In the genomic region with DNA sequence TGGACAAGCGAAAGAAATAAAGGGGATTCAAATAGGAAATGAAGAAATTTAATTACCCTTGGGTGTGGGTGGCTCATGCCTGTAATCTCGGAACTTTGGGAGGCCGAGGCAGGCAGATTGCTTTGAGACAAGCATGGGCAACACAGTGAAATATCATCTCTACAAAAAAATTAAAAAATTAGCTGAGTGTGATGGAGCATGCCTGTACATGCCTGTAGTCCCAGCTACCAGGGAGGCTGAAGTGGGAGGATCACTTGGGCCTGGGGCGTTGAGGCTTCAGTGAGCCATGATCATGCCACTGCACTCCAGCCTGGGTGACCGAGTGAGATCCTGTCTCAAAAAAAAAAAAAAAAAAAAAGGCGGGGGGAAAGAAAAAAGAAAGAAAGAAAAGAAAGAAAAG, we compare ENCODE assay signal across 19 cellular contexts. TPM values are rescaled to one million over a fixed set of nuclear protein-coding genes. Genes with fewer than 3 reads are reported as not detected.
DNase-seq lines count a peak whose midpoint lies in the region; ATAC-seq, FAIRE-seq and TF ChIP-seq lines count a peak whose summit lies in the region.
"Had no signal": no experiment of that assay in that cellular context is flagged by ENCODE, and none has a peak within 500 bp of the region (broad histone marks: within the 10 kb centered on the region; RNA-seq: fewer than 3 reads in every experiment).

No MANE protein-coding gene starts in this region.

- no peaks in the 10 kb centered on the region; the same call in 2 of the 3 replicates for H3K36me3 Mint-ChIP-seq in GM23338 (ENCODE audit: low read depth)
- peaks cover 9% of the 10 kb centered on the region for H3K36me3 Mint-ChIP-seq in central memory CD8-positive, alpha-beta T cell (ENCODE audit: insufficient read depth)
- H3K36me3 Mint-ChIP-seq: CD4-positive, CD25-positive, alpha-beta regulatory T cell had no signal

- H3F3A ChIP-seq in GM23338 (replicated peaks; ENCODE audit: low read depth) = 0 out of 2 replicates have a peak, but pooled peaks cover 3% of the 10 kb centered on the region

- no peak overlapping the region for H3K4me3 Mint-ChIP-seq in GM23338
- no peak overlapping the region for H3K4me3 Mint-ChIP-seq in central memory CD8-positive, alpha-beta T cell

- H3K36me3 ChIP-seq in GM23338 (ENCODE audit: insufficient read depth) (no peaks in the 10 kb centered on the region), keratinocyte (ENCODE audit: control insufficient read depth in 2 of 2, extremely low read depth in 1 of 2, insufficient read depth in 2 of 2, low read length in 2 of 2) (no peaks in the 10 kb centered on the region)
- H3K36me3 ChIP-seq: BLaER1 treated with 17β-estradiol and CSF1 and Interleukin-3, amounts not matched to agents 10 nM and 100 nM; HAP-1 had no signal

- H3K9me1 ChIP-seq in keratinocyte (ENCODE audit: control insufficient read depth, extremely low read depth, insufficient read depth, low read length) = no peaks in the 10 kb centered on the region

- no peaks in the 10 kb centered on the region for H3K9me3 Mint-ChIP-seq in GM23338
- H3K9me3 Mint-ChIP-seq in central memory CD8-positive, alpha-beta T cell = no peaks in the 10 kb centered on the region
- H3K9me3 Mint-ChIP-seq: CD4-positive, CD25-positive, alpha-beta regulatory T cell had no signal

- no peak overlapping the region for H3K27ac Mint-ChIP-seq in GM23338
- H3K27ac Mint-ChIP-seq in central memory CD8-positive, alpha-beta T cell (ENCODE audit: low read depth) = peak overlapping the region; percentile 84

- H3K27me3 ChIP-seq in GM23338 (ENCODE audit: insufficient read depth) (no peaks in the 10 kb centered on the region), keratinocyte (ENCODE audit: control insufficient read depth, extremely low read depth, insufficient read depth, low read length) (no peaks in the 10 kb centered on the region)
- H3K27me3 ChIP-seq: BLaER1 treated with 17β-estradiol and CSF1 and Interleukin-3, amounts not matched to agents 10 nM and 100 nM had no signal

- peaks cover 25% of the 10 kb centered on the region for H3K4me1 Mint-ChIP-seq in GM23338
- peaks cover 11% of the 10 kb centered on the region for H3K4me1 Mint-ChIP-seq in central memory CD8-positive, alpha-beta T cell

- H3K79me2 ChIP-seq in GM23338 (replicated peaks; ENCODE audit: insufficient read depth) (peaks cover 4% of the 10 kb centered on the region), keratinocyte (ENCODE audit: control insufficient read depth, insufficient read depth, low read length) (peaks cover 8% of the 10 kb centered on the region)

- no peaks in the 10 kb centered on the region for H3K9me2 ChIP-seq in GM23338 (ENCODE audit: insufficient read depth)

- H2AFZ ChIP-seq in GM23338 (peak overlapping the region; percentile 60; the same call in 1 of the 2 replicates), keratinocyte (ENCODE audit: control insufficient read depth, low read length) (no peak overlapping the region)
- H2AFZ ChIP-seq: GM23248 had no signal

- H3K4me3 ChIP-seq in GM23338 = no peak overlapping the region
- H3K4me3 ChIP-seq in keratinocyte (ENCODE audit: control insufficient read depth in 2 of 3, extremely low read depth in 1 of 3, insufficient read depth in 2 of 3, low read depth in 1 of 3, low read length in 3 of 3) = no peak overlapping the region
- H3K4me3 ChIP-seq: BLaER1 treated with 17β-estradiol and CSF1 and Interleukin-3, amounts not matched to agents 10 nM and 100 nM; GM12878; GM23248; HAP-1 had no signal

- ATAC-seq in GM23338 = no peak
- ATAC-seq in central memory CD8-positive, alpha-beta T cell (replicated peaks; ENCODE audit: extremely low read depth, poor library complexity, severe bottlenecking) = no peak
- ATAC-seq: GM12878, HepG2 had no signal

- no peaks in the 10 kb centered on the region for H3K9me3 ChIP-seq in keratinocyte (ENCODE audit: control insufficient read depth, low read depth, low read length)
- H3K9me3 ChIP-seq: BLaER1 treated with 17β-estradiol and CSF1 and Interleukin-3, amounts not matched to agents 10 nM and 100 nM had no signal

- H4K20me1 ChIP-seq in GM23338 (replicated peaks; ENCODE audit: insufficient read depth) (peaks cover 3% of the 10 kb centered on the region; the same call in 1 of the 2 replicates), keratinocyte (ENCODE audit: control insufficient read depth, extremely low read depth, insufficient read depth, low read length) (no peaks in the 10 kb centered on the region)

- H3K9ac ChIP-seq in keratinocyte (ENCODE audit: control insufficient read depth, extremely low read depth, insufficient read depth, low read length) = no peak overlapping the region
- H3K9ac ChIP-seq: BLaER1 treated with 17β-estradiol and CSF1 and Interleukin-3, amounts not matched to agents 10 nM and 100 nM; GM23248 had no signal

- H3K27ac ChIP-seq in GM23338 (ENCODE audit: low read depth) (no peak overlapping the region), keratinocyte (ENCODE audit: control insufficient read depth, insufficient read depth, low read length) (peak overlapping the region; percentile 44)
- H3K27ac ChIP-seq: BLaER1 treated with 17β-estradiol and CSF1 and Interleukin-3, amounts not matched to agents 10 nM and 100 nM; GM23248 had no signal

- DNase-seq in GM23338 (ENCODE audit: low spot score) (no peak), NCI-H69 (lab: John Stamatoyannopoulos, UW) (peak; percentile 13), keratinocyte (ENCODE audit: low read depth, low spot score) (no peak), NCI-H82 treated with DMSO at 0.1 percent for 48 hours (lab: John Stamatoyannopoulos, UW; ENCODE audit: unreplicated experiment) (no peak), DMS53 (lab: John Stamatoyannopoulos, UW) (no peak)
- DNase-seq in central memory CD8-positive, alpha-beta T cell (ENCODE audit: low spot score in 2 of 2) = no peak
- no peak for DNase-seq in activated naive CD4-positive, alpha-beta T cell (lab: John Stamatoyannopoulos, UW)
- DNase-seq: ACHN; Calu3; CD4-positive, CD25-positive, alpha-beta regulatory T cell; DMS 273 treated with DMSO at 0.1 percent for 48 hours; DMS79; GM23248 had no signal

- no peak for FAIRE-seq in keratinocyte (lab: Jason Lieb, UNC)
- FAIRE-seq: GM12878, GM18507, HepG2, HTR-8/SVneo had no signal

- peaks cover 5% of the 10 kb centered on the region for H3K27me3 Mint-ChIP-seq in GM23338 (ENCODE audit: insufficient read depth, low read depth, poor library complexity)
- peaks cover 39% of the 10 kb centered on the region for H3K27me3 Mint-ChIP-seq in central memory CD8-positive, alpha-beta T cell

- H3K4me2 ChIP-seq in GM23338 (no peak overlapping the region), keratinocyte (ENCODE audit: control insufficient read depth, extremely low read depth, insufficient read depth, low read depth, low read length) (no peak overlapping the region)
- H3K4me2 ChIP-seq: BLaER1 treated with 17β-estradiol and CSF1 and Interleukin-3, amounts not matched to agents 10 nM and 100 nM had no signal

- TF ChIP-seq CTCF in GM23338 (conservative IDR thresholded peaks at IDR 0.05; ENCODE audit: low read depth in 2 of 2) (no peak), keratinocyte (optimal IDR thresholded peaks at IDR 0.05 in 1 of 3, IDR thresholded peaks at IDR 0.05 in 1 of 3, conservative IDR thresholded peaks at IDR 0.05 in 1 of 3; ENCODE audit: extremely low read depth in 1 of 3, insufficient read depth in 2 of 3, low read length in 3 of 3) (no peak)

- dilution Hi-C loops in keratinocyte (cut with MboI; ENCODE audit: extremely low pct_ligation_motif_present, low sequenced_read_pairs) = no loop called here

- peaks cover 8% of the 10 kb centered on the region for H3K4me1 ChIP-seq in GM23338 (ENCODE audit: insufficient read depth)
- peaks cover 11% of the 10 kb centered on the region for H3K4me1 ChIP-seq in keratinocyte (ENCODE audit: control insufficient read depth, extremely low read depth, insufficient read depth, low read length)

TF ChIP-seq in GM23338, 12 proteins besides CTCF, POLR2A, EP300 and RAD21:
- TF ChIP-seq JUNB (IDR thresholded peaks at IDR 0.05; ENCODE audit: unreplicated experiment) (no peak), POLR2AphosphoS5 (IDR thresholded peaks at IDR 0.05; ENCODE audit: low read depth) (no peak)
TF ChIP-seq in GM23338: peak in this region for 0.

RNA-seq across cellular contexts. Expression of a gene that starts 4.0 kb away (rescaled TPM):
- 41.2 and 44.1 TPM in 2 replicates for total RNA-seq in GM23338 (2014; rRNA removed; shearing (Covaris generic))
- polyA plus RNA-seq in GM23338 (2016; fragmentation: Nextera tagmentation; extraction: Ambion mirVana) (19.3 and 20.7 TPM in 2 replicates), keratinocyte (13.7 to 21.0 TPM (median 16.6 TPM) in 3 replicates)
- polyA plus RNA-seq in keratinocyte (2011; ENCODE audit: low read depth) = 21.1 TPM
- 18.2 and 21.6 TPM in 2 replicates for polyA plus RNA-seq in keratinocyte (2011; cell fraction: cytosol; rRNA removed)
- 29.8 and 32.5 TPM in 2 replicates for polyA plus RNA-seq in keratinocyte (2011; cell fraction: nucleus; rRNA removed)
- polyA plus RNA-seq in keratinocyte (2012; ENCODE audit: low replicate concordance) = 15.4 and 23.0 TPM in 2 replicates
- 20.6 to 25.4 TPM (median 22.2 TPM) in 3 replicates for polyA minus RNA-seq in keratinocyte
- polyA minus RNA-seq in keratinocyte (2011; cell fraction: cytosol; rRNA and poly(A)+ RNA removed) = 9.0 TPM
- polyA minus RNA-seq in keratinocyte (2011; cell fraction: nucleus; rRNA and poly(A)+ RNA removed) = 15.4 and 18.4 TPM in 2 replicates

RNA-seq across cellular contexts. Expression of a gene that starts 47.7 kb away (rescaled TPM):
- total RNA-seq in GM23338 (2014; rRNA removed; shearing (Covaris generic)) = 34.3 and 40.2 TPM in 2 replicates
- 29.6 and 30.1 TPM in 2 replicates for polyA plus RNA-seq in GM23338 (2016; fragmentation: Nextera tagmentation; extraction: Ambion mirVana)
- 28.5 to 45.8 TPM (median 37.6 TPM) in 3 replicates for polyA plus RNA-seq in keratinocyte
- polyA plus RNA-seq in keratinocyte (2011; ENCODE audit: low read depth) = 21.6 TPM
- polyA plus RNA-seq in keratinocyte (2011; cell fraction: cytosol; rRNA removed) = 37.0 and 60.6 TPM in 2 replicates
- 21.2 and 22.8 TPM in 2 replicates for polyA plus RNA-seq in keratinocyte (2011; cell fraction: nucleus; rRNA removed)
- polyA plus RNA-seq in keratinocyte (2012; ENCODE audit: low replicate concordance) = 32.1 and 40.5 TPM in 2 replicates
- 11.9 to 20.8 TPM (median 18.3 TPM) in 3 replicates for polyA minus RNA-seq in keratinocyte
- 66.0 TPM for polyA minus RNA-seq in keratinocyte (2011; cell fraction: cytosol; rRNA and poly(A)+ RNA removed)
- 12.0 and 17.7 TPM in 2 replicates for polyA minus RNA-seq in keratinocyte (2011; cell fraction: nucleus; rRNA and poly(A)+ RNA removed)
